In genomic region chr14:85514487-85514886, GRCh38 we compare ENCODE assay signal across 25 cellular contexts. TPM values are rescaled to one million over a fixed set of nuclear protein-coding genes. Genes with fewer than 3 reads are reported as not detected.
DNase-seq lines count a peak whose midpoint lies in the region; ATAC-seq, FAIRE-seq and TF ChIP-seq lines count a peak whose summit lies in the region.
"Had no signal": no experiment of that assay in that cellular context is flagged by ENCODE, and none has a peak within 500 bp of the region (broad histone marks: within the 10 kb centered on the region; RNA-seq: fewer than 3 reads in every experiment).

No MANE protein-coding gene starts in this region.

- H3K4me2 ChIP-seq in A549 = no peak overlapping the region
- no peak overlapping the region for H3K4me2 ChIP-seq in GM12878 (ENCODE audit: control insufficient read depth, insufficient read depth)
- H3K4me2 ChIP-seq: BLaER1 treated with 17β-estradiol and CSF1 and Interleukin-3, amounts not matched to agents 10 nM and 100 nM had no signal

- H3K9ac ChIP-seq in GM12878 (ENCODE audit: control insufficient read depth, insufficient read depth, low read length) = no peak overlapping the region
- H3K9ac ChIP-seq: BLaER1 treated with 17β-estradiol and CSF1 and Interleukin-3, amounts not matched to agents 10 nM and 100 nM; GM23248 had no signal

- RAD21 ChIA-PET in GM12878 (lab: Charles Lee; ENCODE audit: unreplicated experiment) = no interaction called here

- in situ Hi-C loops in GM12878 (cut with MboI) = no loop called here

- POLR2A ChIA-PET in A549 (lab: Yijun Ruan, JAX) = no interaction called here
- POLR2A ChIA-PET in GM12878 (lab: Charles Lee) = no interaction called here

- CTCF ChIA-PET in A549 (lab: Yijun Ruan, JAX) (interaction anchor here (1.0 to 1.4 kb wide), 2 partner anchors 9 to 14 kb away, joined by 7 read pairs; no protein-coding TSS in a partner anchor), GM12878 (lab: Yijun Ruan, JAX) (no interaction called here)

- H3K79me2 ChIP-seq in ACC112 (ENCODE audit: control insufficient read depth, insufficient read depth, low read length, unreplicated experiment) (no peaks in the 10 kb centered on the region), GM12878 (ENCODE audit: control insufficient read depth, insufficient read depth, low read length) (no peaks in the 10 kb centered on the region)

- H3K9me3 ChIP-seq in A549 (no peaks in the 10 kb centered on the region), GM12878 (replicated peaks; ENCODE audit: control insufficient read depth, insufficient read depth, low read length) (no peaks in the 10 kb centered on the region)
- H3K9me3 ChIP-seq: BE2C had no signal

- H3K4me3 ChIP-seq in A549 (no peak overlapping the region), ACC112 (ENCODE audit: low read depth, low read length) (no peak overlapping the region), GM12878 (no peak overlapping the region)
- H3K4me3 ChIP-seq: BLaER1 treated with 17β-estradiol and CSF1 and Interleukin-3, amounts not matched to agents 10 nM and 100 nM; GM23248 had no signal

- H3K4me1 ChIP-seq in A549 (peaks cover 19% of the 10 kb centered on the region), ACC112 (ENCODE audit: control insufficient read depth, insufficient read depth, low read length, unreplicated experiment) (peaks cover 34% of the 10 kb centered on the region), GM12878 (ENCODE audit: control insufficient read depth, insufficient read depth, low read length) (no peaks in the 10 kb centered on the region)
- H3K4me1 ChIP-seq: BE2C had no signal

- no TSS peak for BruUV-seq in GM12878 (replicated peaks; lab: Mats Ljungman, UMichigan)

- H3K27me3 ChIP-seq in ACC112 (ENCODE audit: insufficient read depth, low read length) (no peaks in the 10 kb centered on the region), GM12878 (replicated peaks in 1 of 2; ENCODE audit: control insufficient read depth in 2 of 2, insufficient read depth in 2 of 2, low read length in 1 of 2) (no peaks in the 10 kb centered on the region)
- H3K27me3 ChIP-seq: BE2C; BLaER1 treated with 17β-estradiol and CSF1 and Interleukin-3, amounts not matched to agents 10 nM and 100 nM had no signal

- TF ChIP-seq EP300 in A549 (IDR thresholded peaks at IDR 0.05) (no peak), GM12878 (IDR thresholded peaks at IDR 0.05; ENCODE audit: borderline replicate concordance in 1 of 2, control insufficient read depth in 1 of 2, low read depth in 2 of 2, low read length in 2 of 2) (no peak)

- no peaks in the 10 kb centered on the region for H4K20me1 ChIP-seq in GM12878 (ENCODE audit: control insufficient read depth, insufficient read depth)
- H4K20me1 ChIP-seq: BLaER1 treated with 17β-estradiol and CSF1 and Interleukin-3, amounts not matched to agents 10 nM and 100 nM had no signal

- TF ChIP-seq CTCF in A549 (IDR thresholded peaks at IDR 0.05) (no peak), GM12878 (IDR thresholded peaks at IDR 0.05 in 2 of 3, conservative IDR thresholded peaks at IDR 0.05 in 1 of 3; ENCODE audit: control insufficient read depth in 2 of 3, extremely low read depth in 1 of 3, insufficient read depth in 1 of 3, low read depth in 3 of 3, low read length in 3 of 3) (no peak)

- FAIRE-seq in A549 (lab: Jason Lieb, UNC) (no peak), GM12878 (lab: Jason Lieb, UNC) (peak; percentile 59)
- FAIRE-seq: D721Med, GM12891, GM18507, GM19239, H1 had no signal

- DNase-seq in A549 (ENCODE audit: low read depth in 1 of 2, low spot score in 1 of 2) (no peak), GM12878 (ENCODE audit: low read depth, low spot score) (no peak)
- DNase-seq in stimulated activated naive CD8-positive, alpha-beta T cell treated with anti-CD3 and anti-CD28 coated beads, Interleukin-15, Interleukin-2, amounts not matched to agents 100 U/mL and 50 U/mL, for 24 hours = no peak
- DNase-seq in activated naive CD4-positive, alpha-beta T cell treated with anti-CD3 and anti-CD28 coated beads, Interleukin-2, amount 50 U/mL, for 16 hours = no peak
- DNase-seq: ACHN; AML-193; BE2C; CD4-positive, alpha-beta T cell; CD8-positive, alpha-beta memory T cell; DMS 273 treated with DMSO at 0.1 percent for 48 hours; DMS79; EL; GDM1; GM23248; H7; HCEC 1CT had no signal

- SMC1A ChIA-PET in GM12878 (lab: Charles Lee; ENCODE audit: uncharacterized antibody, unreplicated experiment) = no interaction called here

- H3K36me3 ChIP-seq in ACC112 (ENCODE audit: insufficient read depth, low read length) (0 out of 2 replicates have a peak, but pooled peaks cover 4% of the 10 kb centered on the region), GM12878 (ENCODE audit: control insufficient read depth in 2 of 2, insufficient read depth in 2 of 2, low read length in 1 of 2) (no peaks in the 10 kb centered on the region)
- H3K36me3 ChIP-seq: BE2C; BLaER1 treated with 17β-estradiol and CSF1 and Interleukin-3, amounts not matched to agents 10 nM and 100 nM had no signal

- TF ChIP-seq RAD21 in A549 (conservative IDR thresholded peaks at IDR 0.05 in 1 of 2, IDR thresholded peaks at IDR 0.05 in 1 of 2) (no peak), GM12878 (IDR thresholded peaks at IDR 0.05; ENCODE audit: insufficient read depth, low read depth, low read length) (no peak)

- H3K27ac ChIP-seq in A549 = no peak overlapping the region
- H3K27ac ChIP-seq in ACC112 (ENCODE audit: low read depth, low read length) = no peak overlapping the region
- H3K27ac ChIP-seq in GM12878 (ENCODE audit: control insufficient read depth, insufficient read depth) = no peak overlapping the region
- H3K27ac ChIP-seq: BLaER1 treated with 17β-estradiol and CSF1 and Interleukin-3, amounts not matched to agents 10 nM and 100 nM; GM23248 had no signal

- no peak for ATAC-seq in A549
- no peak for ATAC-seq in GM12878
- no peak for ATAC-seq in stimulated activated naive CD8-positive, alpha-beta T cell treated with anti-CD3 and anti-CD28 coated beads, Interleukin-15, Interleukin-2, amounts not matched to agents 100 U/mL and 50 U/mL, for 24 hours
- ATAC-seq in GM19035 (IDR thresholded peaks at IDR 0.05; ENCODE audit: unreplicated experiment) = no peak

- intact Hi-C loops in GM12878 (cut with micrococcal nuclease; ENCODE audit: unreplicated experiment) = no loop called here

- peak overlapping the region; percentile 62 for H2AFZ ChIP-seq in ACC112 (ENCODE audit: low read length, unreplicated experiment)
- no peak overlapping the region for H2AFZ ChIP-seq in GM12878 (ENCODE audit: control insufficient read depth, low read depth, low read length)
- H2AFZ ChIP-seq: GM23248 had no signal

- TF ChIP-seq POLR2A in A549 (IDR thresholded peaks at IDR 0.05; ENCODE audit: low read length) (no peak), GM12878 (IDR thresholded peaks at IDR 0.05; ENCODE audit: low read depth, low read length) (no peak)

- WGBS in A549 (ENCODE audit: missing lambda C conversion rate) = 74% methylated on average over 2 of the region's 2 CpGs
- WGBS in GM12878 (ENCODE audit: insufficient coverage, insufficient replicate concordance, low lambda C conversion rate, missing lambda C conversion rate) = 33% methylated on average over 2 of the region's 2 CpGs

TF ChIP-seq in A549, 52 proteins besides CTCF, POLR2A, EP300 and RAD21:
- TF ChIP-seq ESRRA (IDR thresholded peaks at IDR 0.05; ENCODE audit: borderline replicate concordance, low read length) = no peak
- peak; percentile 65 for TF ChIP-seq MAFK (IDR thresholded peaks at IDR 0.05; ENCODE audit: partially characterized antibody)

TF ChIP-seq in GM12878, 131 proteins besides CTCF, POLR2A, EP300 and RAD21:
- no peak for TF ChIP-seq STAT3 (IDR thresholded peaks at IDR 0.05; ENCODE audit: low read depth, low read length)
- TF ChIP-seq MYC (IDR thresholded peaks at IDR 0.05; ENCODE audit: insufficient read depth, insufficient read length, insufficient replicate concordance, low read length, severe bottlenecking) = no peak

RNA-seq across cellular contexts. Expression of gene FLRT2, which starts 15.5 kb away (rescaled TPM):
- 6.4 and 7.5 TPM in 2 replicates for polyA plus RNA-seq in A549 (2011; rRNA removed)
- polyA plus RNA-seq in A549 (2012; cell fraction: cytosol; rRNA removed) = 2.6 and 4.2 TPM in 2 replicates
- 13.0 and 24.3 TPM in 2 replicates for polyA plus RNA-seq in A549 (2012; cell fraction: nucleus; rRNA removed)
- 6.6 to 7.0 TPM (median 6.8 TPM) in 3 replicates for polyA plus RNA-seq in A549 (2017; fragmentation: RNase III; extraction: RNeasy Plus Mini Kit Qiagen cat#74134 plus additional on column Dnase treatment)
- 12.6 and 13.3 TPM in 2 replicates for polyA minus RNA-seq in A549 (2011; rRNA and poly(A)+ RNA removed)
- not detected in 2 replicates for total RNA-seq in GM12878 (2013; cell fraction: nucleolus; rRNA removed)
- total RNA-seq in GM12878 (2014; rRNA removed) = not detected in 2 replicates
- total RNA-seq in GM12878 (2014; rRNA removed; fragmentation: Illumina TruSeq; extraction: Trizol) = 0.13 TPM in 1 of 2 replicates, not detected in the other
- 0.03 and 0.05 TPM in 2 replicates for total RNA-seq in GM12878 (2021)
- polyA plus RNA-seq in GM12878 (2011; ENCODE audit: low read depth) = not detected
- polyA plus RNA-seq in GM12878 (2011; rRNA removed) = not detected in 2 replicates
- polyA plus RNA-seq in GM12878 (2011; cell fraction: cytosol; rRNA removed) = not detected in 2 replicates
- polyA plus RNA-seq in GM12878 (2011; cell fraction: nucleus; rRNA removed) = 0.04 TPM in 1 of 2 replicates, not detected in the other
- polyA plus RNA-seq in GM12878 (2012) = not detected in 2 replicates
- not detected in 2 replicates for polyA plus RNA-seq in GM12878 (2014; fragmentation: Illumina TruSeq; extraction: Trizol)
- polyA plus RNA-seq in GM12878 (2014; fragmentation: Nextera tagmentation; extraction: Ambion mirVana) = not detected
- not detected in 2 replicates for polyA plus RNA-seq in GM12878 (2014; rRNA removed)
- polyA plus RNA-seq in GM12878 (2016; fragmentation: Nextera tagmentation; extraction: Ambion mirVana) = not detected
- polyA minus RNA-seq in GM12878 (2011; rRNA and poly(A)+ RNA removed) = not detected in 2 replicates
- polyA minus RNA-seq in GM12878 (2011; cell fraction: cytosol; rRNA and poly(A)+ RNA removed) = not detected in 2 replicates
- not detected in 2 replicates for polyA minus RNA-seq in GM12878 (2011; cell fraction: nucleus; rRNA and poly(A)+ RNA removed)
- total RNA-seq: CD4-positive, alpha-beta T cell; CD8-positive, alpha-beta memory T cell had no signal
- polyA plus RNA-seq: CD14-positive monocyte; CD8-positive, alpha-beta memory T cell had no signal
